In the genomic region with DNA sequence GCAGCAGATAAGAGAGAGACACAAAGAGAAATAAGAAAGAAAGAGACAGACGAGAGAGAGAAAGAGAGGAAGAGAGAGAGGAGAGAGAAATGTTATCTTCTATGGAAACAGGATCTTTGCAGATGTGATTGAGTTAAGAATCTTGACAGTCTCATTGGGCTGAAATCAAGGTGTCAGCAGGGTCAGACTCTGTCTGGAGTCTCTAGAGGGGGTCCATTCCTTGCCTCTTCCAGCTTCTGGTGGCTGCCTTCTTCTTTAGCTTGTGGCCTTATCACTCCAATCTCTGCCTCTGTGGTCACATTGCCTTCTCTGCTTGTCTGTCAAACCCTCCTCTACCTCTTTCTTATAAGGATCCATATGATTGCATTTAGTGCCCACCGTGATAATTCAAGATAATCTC, we compare ENCODE assay signal across 32 cellular contexts. TPM values are rescaled to one million over a fixed set of nuclear protein-coding genes. Genes with fewer than 3 reads are reported as not detected.
"Had no signal": no experiment of that assay in that cellular context is flagged by ENCODE, and none has a peak within 500 bp of the region (broad histone marks: within the 10 kb centered on the region; RNA-seq: fewer than 3 reads in every experiment).

No MANE protein-coding gene starts in this region.

- H3K27ac ChIP-seq: ascending aorta, brain microvascular endothelial cell, heart left ventricle had no signal

- H3K4me3 ChIP-seq: ascending aorta, heart left ventricle had no signal

- H3K4me1 ChIP-seq: ascending aorta, heart left ventricle had no signal

- DNase-seq: activated CD4-positive, alpha-beta memory T cell treated with anti-CD3 and anti-CD28 coated beads for 36 hours; activated CD4-positive, alpha-beta T cell treated with anti-CD3 and anti-CD28 coated beads for 36 hours; activated CD4-positive, alpha-beta T cell treated with anti-CD3 and anti-CD28 coated beads, Interleukin-2, amount 10 ng/mL, durations not matched to agents 24 days and 14 days; activated CD4-positive, CD25-positive, alpha-beta regulatory T cell; activated CD4-positive, CD25-positive, alpha-beta regulatory T cell treated with anti-CD3 and anti-CD28 coated beads, Interleukin-2, amount 50 U/mL, for 72 hours; activated CD8-positive, alpha-beta memory T cell treated with anti-CD3 and anti-CD28 coated beads, Interleukin-2, amount 10 ng/mL, durations not matched to agents 7 days and 5 days; activated CD8-positive, alpha-beta memory T cell treated with anti-CD3 and anti-CD28 coated beads, Interleukin-2, amount 50 U/mL, for 4 hours; activated CD8-positive, alpha-beta T cell treated with anti-CD3 and anti-CD28 coated beads, Interleukin-2, amount 10 ng/mL, durations not matched to agents 7 days and 5 days; activated effector memory CD4-positive, alpha-beta T cell treated with anti-CD3 and anti-CD28 coated beads, Interleukin-2, amount 50 U/mL, for 16 hours; activated naive CD4-positive, alpha-beta T cell treated with anti-CD3 and anti-CD28 coated beads, Interleukin-2, amount 10 ng/mL, durations not matched to agents 7 days and 5 days; activated naive CD8-positive, alpha-beta T cell treated with anti-CD3 and anti-CD28 coated beads, Interleukin-2, amount 10 ng/mL, durations not matched to agents 7 days and 5 days; activated T-cell treated with anti-CD3 and anti-CD28 coated beads, Interleukin-2, amount 50 U/mL, for 1 hour; activated T-cell treated with anti-CD3 and anti-CD28 coated beads, Interleukin-2, amount 50 U/mL, for 48 hours; brain microvascular endothelial cell; caudate nucleus; cortex of kidney; dermis blood vessel endothelial cell; effector CD8-positive, alpha-beta T cell; foreskin fibroblast; glutamatergic neuron; heart left ventricle; hypothalamus; T1000 had no signal

- H3K4me1 Mint-ChIP-seq: activated CD4-positive, alpha-beta T cell treated with anti-CD3 and anti-CD28 coated beads for 36 hours; activated CD4-positive, alpha-beta T cell treated with anti-CD3 and anti-CD28 coated beads, Interleukin-2, amount 10 ng/mL, durations not matched to agents 24 days and 14 days; activated CD8-positive, alpha-beta memory T cell treated with anti-CD3 and anti-CD28 coated beads, Interleukin-2, amount 10 ng/mL, durations not matched to agents 7 days and 5 days; activated naive CD4-positive, alpha-beta T cell treated with anti-CD3 and anti-CD28 coated beads, Interleukin-2, amount 10 ng/mL, durations not matched to agents 7 days and 5 days; activated naive CD8-positive, alpha-beta T cell treated with anti-CD3 and anti-CD28 coated beads, Interleukin-2, amount 10 ng/mL, durations not matched to agents 7 days and 5 days had no signal

- H3K36me3 ChIP-seq: ascending aorta, brain microvascular endothelial cell, heart left ventricle had no signal

- H3K4me3 Mint-ChIP-seq: activated CD4-positive, alpha-beta memory T cell treated with anti-CD3 and anti-CD28 coated beads for 36 hours; activated CD4-positive, alpha-beta T cell treated with anti-CD3 and anti-CD28 coated beads for 36 hours; activated CD4-positive, alpha-beta T cell treated with anti-CD3 and anti-CD28 coated beads, Interleukin-2, amount 10 ng/mL, durations not matched to agents 24 days and 14 days; activated CD8-positive, alpha-beta memory T cell treated with anti-CD3 and anti-CD28 coated beads, Interleukin-2, amount 10 ng/mL, durations not matched to agents 7 days and 5 days; activated CD8-positive, alpha-beta T cell treated with anti-CD3 and anti-CD28 coated beads, Interleukin-2, amount 10 ng/mL, durations not matched to agents 7 days and 5 days; activated naive CD4-positive, alpha-beta T cell treated with anti-CD3 and anti-CD28 coated beads, Interleukin-2, amount 10 ng/mL, durations not matched to agents 7 days and 5 days; activated naive CD8-positive, alpha-beta T cell treated with anti-CD3 and anti-CD28 coated beads, Interleukin-2, amount 10 ng/mL, durations not matched to agents 7 days and 5 days; activated T-helper 1 cell treated with anti-CD3 and anti-CD28 coated beads, Interleukin-12 subunit alpha, Interleukin-12 subunit beta, Interleukin-2, Interleukin-4 antibody, amounts not matched to agents 30 ng/mL and 10 ng/mL and 1 ng/mL, durations not matched to agents 14 hours and 24 hours and 36 hours; T-helper 1 cell treated with Interleukin-12 subunit alpha and Interleukin-12 subunit beta and Interleukin-4 antibody, amounts not matched to agents 30 μg/mL and 1 μg/mL, for 36 hours; T-helper 2 cell treated with Interferon-gamma antibody and Interleukin-4, amounts not matched to agents 5 μg/mL and 100 μg/mL, for 36 hours had no signal

- H3K9me3 ChIP-seq: ascending aorta had no signal

- H3K27me3 ChIP-seq: ascending aorta, brain microvascular endothelial cell had no signal

- FAIRE-seq: colon, frontal cortex had no signal

- ATAC-seq: activated CD4-positive, alpha-beta T cell treated with anti-CD3 and anti-CD28 coated beads for 36 hours; activated CD8-positive, alpha-beta memory T cell treated with anti-CD3 and anti-CD28 coated beads, Interleukin-2, amount 10 ng/mL, durations not matched to agents 7 days and 5 days; activated CD8-positive, alpha-beta T cell treated with anti-CD3 and anti-CD28 coated beads, Interleukin-2, amount 10 ng/mL, durations not matched to agents 7 days and 5 days; activated naive CD4-positive, alpha-beta T cell treated with anti-CD3 and anti-CD28 coated beads, Interleukin-2, amount 50 U/mL, for 72 hours; esophagus mucosa; heart left ventricle had no signal

- H3K27ac Mint-ChIP-seq: activated CD4-positive, alpha-beta memory T cell treated with anti-CD3 and anti-CD28 coated beads for 36 hours; activated CD4-positive, alpha-beta T cell treated with anti-CD3 and anti-CD28 coated beads for 36 hours; activated CD4-positive, alpha-beta T cell treated with anti-CD3 and anti-CD28 coated beads, Interleukin-2, amount 10 ng/mL, durations not matched to agents 24 days and 14 days; activated CD8-positive, alpha-beta memory T cell treated with anti-CD3 and anti-CD28 coated beads, Interleukin-2, amount 10 ng/mL, durations not matched to agents 7 days and 5 days; activated CD8-positive, alpha-beta T cell treated with anti-CD3 and anti-CD28 coated beads, Interleukin-2, amount 10 ng/mL, durations not matched to agents 7 days and 5 days; activated naive CD4-positive, alpha-beta T cell treated with anti-CD3 and anti-CD28 coated beads, Interleukin-2, amount 10 ng/mL, durations not matched to agents 7 days and 5 days; activated naive CD4-positive, alpha-beta T cell treated with anti-CD3 and anti-CD28 coated beads, Interleukin-2, amount 50 U/mL, for 72 hours; activated naive CD8-positive, alpha-beta T cell treated with anti-CD3 and anti-CD28 coated beads, Interleukin-2, amount 10 ng/mL, durations not matched to agents 7 days and 5 days; activated T-helper 1 cell treated with anti-CD3 and anti-CD28 coated beads, Interleukin-12 subunit alpha, Interleukin-12 subunit beta, Interleukin-2, Interleukin-4 antibody, amounts not matched to agents 30 ng/mL and 10 ng/mL and 1 ng/mL, durations not matched to agents 14 hours and 24 hours and 36 hours; activated T-helper 2 cell treated with anti-CD3 and anti-CD28 coated beads, Interferon-gamma antibody, Interleukin-2, Interleukin-4, amounts not matched to agents 10 μg/mL and 5 μg/mL and 100 μg/mL, durations not matched to agents 14 hours and 24 hours and 36 hours; T-helper 1 cell treated with Interleukin-12 subunit alpha and Interleukin-12 subunit beta and Interleukin-4 antibody, amounts not matched to agents 30 μg/mL and 1 μg/mL, for 36 hours; T-helper 2 cell treated with Interferon-gamma antibody and Interleukin-4, amounts not matched to agents 5 μg/mL and 100 μg/mL, for 36 hours had no signal

- H3K36me3 Mint-ChIP-seq: activated CD4-positive, alpha-beta memory T cell treated with anti-CD3 and anti-CD28 coated beads for 36 hours; activated CD8-positive, alpha-beta memory T cell treated with anti-CD3 and anti-CD28 coated beads, Interleukin-2, amount 10 ng/mL, durations not matched to agents 7 days and 5 days; activated naive CD4-positive, alpha-beta T cell treated with anti-CD3 and anti-CD28 coated beads, Interleukin-2, amount 10 ng/mL, durations not matched to agents 7 days and 5 days; activated naive CD4-positive, alpha-beta T cell treated with anti-CD3 and anti-CD28 coated beads, Interleukin-2, amount 50 U/mL, for 72 hours; activated naive CD8-positive, alpha-beta T cell treated with anti-CD3 and anti-CD28 coated beads, Interleukin-2, amount 10 ng/mL, durations not matched to agents 7 days and 5 days had no signal

- H3K27me3 Mint-ChIP-seq: activated CD4-positive, alpha-beta T cell treated with anti-CD3 and anti-CD28 coated beads, Interleukin-2, amount 10 ng/mL, durations not matched to agents 24 days and 14 days; activated CD8-positive, alpha-beta memory T cell treated with anti-CD3 and anti-CD28 coated beads, Interleukin-2, amount 10 ng/mL, durations not matched to agents 7 days and 5 days had no signal

RNA-seq across cellular contexts. Expression of gene GRPR, which starts 21.8 kb away (rescaled TPM):
- total RNA-seq: activated CD4-positive, alpha-beta memory T cell treated with anti-CD3 and anti-CD28 coated beads for 36 hours; activated CD4-positive, alpha-beta T cell treated with anti-CD3 and anti-CD28 coated beads for 36 hours; activated CD4-positive, alpha-beta T cell treated with anti-CD3 and anti-CD28 coated beads, Interleukin-2, amount 10 ng/mL, durations not matched to agents 24 days and 14 days; activated CD8-positive, alpha-beta memory T cell treated with anti-CD3 and anti-CD28 coated beads, Interleukin-2, amount 10 ng/mL, durations not matched to agents 7 days and 5 days; activated CD8-positive, alpha-beta T cell treated with anti-CD3 and anti-CD28 coated beads, Interleukin-2, amount 10 ng/mL, durations not matched to agents 7 days and 5 days; activated naive CD4-positive, alpha-beta T cell treated with anti-CD3 and anti-CD28 coated beads, Interleukin-2, amount 50 U/mL, for 72 hours; activated naive CD8-positive, alpha-beta T cell treated with anti-CD3 and anti-CD28 coated beads, Interleukin-2, amount 10 ng/mL, durations not matched to agents 7 days and 5 days; activated T-helper 1 cell treated with anti-CD3 and anti-CD28 coated beads, Interleukin-12 subunit alpha, Interleukin-12 subunit beta, Interleukin-2, Interleukin-4 antibody, amounts not matched to agents 30 ng/mL and 10 ng/mL and 1 ng/mL, durations not matched to agents 14 hours and 24 hours and 36 hours; activated T-helper 2 cell treated with anti-CD3 and anti-CD28 coated beads, Interferon-gamma antibody, Interleukin-2, Interleukin-4, amounts not matched to agents 10 μg/mL and 5 μg/mL and 100 μg/mL, durations not matched to agents 14 hours and 24 hours and 36 hours; dermis blood vessel endothelial cell; esophagus mucosa had no signal
